ENCODE assay signal across 9 cellular contexts in genomic region chr12:109309441-109310246, GRCh38. TPM values are rescaled to one million over a fixed set of nuclear protein-coding genes. Genes with fewer than 3 reads are reported as not detected.
DNase-seq lines count a peak whose midpoint lies in the region; ATAC-seq and TF ChIP-seq lines count a peak whose summit lies in the region.
"Had no signal": no experiment of that assay in that cellular context is flagged by ENCODE, and none has a peak within 500 bp of the region (broad histone marks: within the 10 kb centered on the region; RNA-seq: fewer than 3 reads in every experiment).

No MANE protein-coding gene starts in this region.

- peaks cover 8% of the 10 kb centered on the region for H3K4me1 Mint-ChIP-seq in activated T-helper 1 cell treated with anti-CD3 and anti-CD28 coated beads, Interleukin-12 subunit alpha, Interleukin-12 subunit beta, Interleukin-2, Interleukin-4 antibody, amounts not matched to agents 30 ng/mL and 10 ng/mL and 1 ng/mL, durations not matched to agents 14 hours and 24 hours and 36 hours (ENCODE audit: low read depth)

- RAD21 ChIA-PET in HCT116 (lab: Charles Lee; ENCODE audit: low non-redundant PET in 1 of 2, low total read pairs in 2 of 2, uncharacterized antibody in 2 of 2, unreplicated experiment in 2 of 2) = no interaction called here

- H3K27me3 ChIP-seq in HCT116 (ENCODE audit: insufficient read depth, low read length) = peaks cover 15% of the 10 kb centered on the region; the same call in 1 of the 2 replicates
- H3K27me3 ChIP-seq in kidney epithelial cell (ENCODE audit: control insufficient read depth, insufficient read depth, low read length) = peaks cover 53% of the 10 kb centered on the region
- H3K27me3 ChIP-seq in suprapubic skin = peaks cover 43% of the 10 kb centered on the region

- DNase-seq in AG10803 (ENCODE audit: low read depth) = no peak
- no peak for DNase-seq in HCT116 (ENCODE audit: low read depth, low spot score)
- no peak for DNase-seq in activated T-helper 1 cell treated with anti-CD3 and anti-CD28 coated beads, Interleukin-12 subunit alpha, Interleukin-12 subunit beta, Interleukin-2, Interleukin-4 antibody, amounts not matched to agents 30 ng/mL and 10 ng/mL and 1 ng/mL, durations not matched to agents 14 hours and 24 hours and 36 hours (ENCODE audit: low spot score)
- DNase-seq in kidney epithelial cell (ENCODE audit: low read depth) = no peak
- no peak for DNase-seq in suprapubic skin (ENCODE audit: low spot score in 2 of 2)

- peak overlapping the region; percentile 88 for H2AFZ ChIP-seq in HCT116 (ENCODE audit: low read depth, low read length, poor library complexity, severe bottlenecking)

- no peaks in the 10 kb centered on the region for H3K79me2 ChIP-seq in HCT116 (ENCODE audit: insufficient read depth, low read length)

- H3K9ac ChIP-seq in HCT116 (ENCODE audit: low read length) = no peak overlapping the region

- CTCF ChIA-PET in HCT116 (lab: Charles Lee) = interaction anchor here (1.3 kb wide), 1 partner anchor 123 kb away, joined by 4 read pairs; no protein-coding TSS in a partner anchor

- peak overlapping the region; percentile 74 for H3K4me3 Mint-ChIP-seq in activated T-helper 1 cell treated with anti-CD3 and anti-CD28 coated beads, Interleukin-12 subunit alpha, Interleukin-12 subunit beta, Interleukin-2, Interleukin-4 antibody, amounts not matched to agents 30 ng/mL and 10 ng/mL and 1 ng/mL, durations not matched to agents 14 hours and 24 hours and 36 hours

- no peak for TF ChIP-seq EP300 in suprapubic skin (IDR thresholded peaks at IDR 0.05)

- H3K36me3 ChIP-seq in HCT116 (ENCODE audit: control insufficient read depth in 1 of 2, insufficient read depth in 2 of 2, low read length in 2 of 2) = no peaks in the 10 kb centered on the region
- no peaks in the 10 kb centered on the region for H3K36me3 ChIP-seq in kidney epithelial cell (ENCODE audit: control insufficient read depth, insufficient read depth, low read length)
- H3K36me3 ChIP-seq in suprapubic skin = no peaks in the 10 kb centered on the region
- H3K36me3 ChIP-seq: thyroid gland had no signal

- H3K4me3 ChIP-seq in AG10803 (ENCODE audit: low read length) (peak overlapping the region; percentile 10), HCT116 (replicated peaks in 1 of 2; ENCODE audit: low read depth in 1 of 2, low read length in 2 of 2) (peak overlapping the region; percentile 52 to 61), kidney epithelial cell (ENCODE audit: low read depth, low read length) (peak overlapping the region; percentile 14), suprapubic skin (peak overlapping the region; percentile 57)

- TF ChIP-seq POLR2A in HCT116 (IDR thresholded peaks at IDR 0.05; ENCODE audit: borderline replicate concordance, extremely low read depth, insufficient read depth, insufficient read length) = no peak
- TF ChIP-seq POLR2A in suprapubic skin (IDR thresholded peaks at IDR 0.05) = no peak

- H3K9me2 ChIP-seq in HCT116 (ENCODE audit: insufficient read depth) = no peaks in the 10 kb centered on the region

- H3K9me3 Mint-ChIP-seq in activated T-helper 1 cell treated with anti-CD3 and anti-CD28 coated beads, Interleukin-12 subunit alpha, Interleukin-12 subunit beta, Interleukin-2, Interleukin-4 antibody, amounts not matched to agents 30 ng/mL and 10 ng/mL and 1 ng/mL, durations not matched to agents 14 hours and 24 hours and 36 hours = no peaks in the 10 kb centered on the region

- no peak overlapping the region for H3K27ac Mint-ChIP-seq in activated T-helper 1 cell treated with anti-CD3 and anti-CD28 coated beads, Interleukin-12 subunit alpha, Interleukin-12 subunit beta, Interleukin-2, Interleukin-4 antibody, amounts not matched to agents 30 ng/mL and 10 ng/mL and 1 ng/mL, durations not matched to agents 14 hours and 24 hours and 36 hours

- H3K9me3 ChIP-seq in HCT116 (ENCODE audit: control insufficient read depth in 1 of 2, insufficient read depth in 1 of 2, low read depth in 1 of 2, low read length in 2 of 2) (no peaks in the 10 kb centered on the region), suprapubic skin (no peaks in the 10 kb centered on the region)
- H3K9me3 ChIP-seq: thyroid gland had no signal

- no TSS peak for BruUV-seq in HCT116 (replicated peaks; lab: Mats Ljungman, UMichigan)

- H3K4me2 ChIP-seq in HCT116 (ENCODE audit: low read length) = peak overlapping the region; percentile 97

- H3K27ac ChIP-seq in HCT116 (ENCODE audit: low read depth, low read length) (peak overlapping the region; percentile 6; the same call in 1 of the 2 replicates), suprapubic skin (no peak overlapping the region)
- H3K27ac ChIP-seq: thyroid gland had no signal

- 0% methylated on average over 25 of the region's 95 CpGs for WGBS in suprapubic skin

- ATAC-seq in HCT116 (peak; percentile 74), GM18861 (IDR thresholded peaks at IDR 0.05; ENCODE audit: unreplicated experiment) (no peak), HG03378 (IDR thresholded peaks at IDR 0.05; ENCODE audit: unreplicated experiment) (no peak), GM19455 (IDR thresholded peaks at IDR 0.05; ENCODE audit: unreplicated experiment) (no peak)

- no peak for TF ChIP-seq RAD21 in HCT116 (IDR thresholded peaks at IDR 0.05; ENCODE audit: low read depth)

- H3K4me1 ChIP-seq in HCT116 (ENCODE audit: control insufficient read depth in 1 of 2, insufficient read depth in 2 of 2, low read length in 2 of 2) = peaks cover 2 to 17% of the 10 kb centered on the region in 2 experiments; a peak in 3 of 4 replicates
- peaks cover 15% of the 10 kb centered on the region for H3K4me1 ChIP-seq in suprapubic skin

- H3K36me3 Mint-ChIP-seq in activated T-helper 1 cell treated with anti-CD3 and anti-CD28 coated beads, Interleukin-12 subunit alpha, Interleukin-12 subunit beta, Interleukin-2, Interleukin-4 antibody, amounts not matched to agents 30 ng/mL and 10 ng/mL and 1 ng/mL, durations not matched to agents 14 hours and 24 hours and 36 hours (ENCODE audit: low read depth) = no peaks in the 10 kb centered on the region

- H3K27me3 Mint-ChIP-seq in activated T-helper 1 cell treated with anti-CD3 and anti-CD28 coated beads, Interleukin-12 subunit alpha, Interleukin-12 subunit beta, Interleukin-2, Interleukin-4 antibody, amounts not matched to agents 30 ng/mL and 10 ng/mL and 1 ng/mL, durations not matched to agents 14 hours and 24 hours and 36 hours (ENCODE audit: insufficient read depth) = peaks cover 69% of the 10 kb centered on the region

- TF ChIP-seq CTCF in AG10803 (conservative IDR thresholded peaks at IDR 0.05; ENCODE audit: low read length) = no peak
- TF ChIP-seq CTCF in HCT116 (IDR thresholded peaks at IDR 0.05 in 2 of 3, conservative IDR thresholded peaks at IDR 0.05 in 1 of 3; ENCODE audit: borderline replicate concordance in 1 of 3, insufficient read depth in 1 of 3, low read depth in 2 of 3, low read length in 2 of 3) = no peak
- TF ChIP-seq CTCF in kidney epithelial cell (IDR thresholded peaks at IDR 0.05; ENCODE audit: insufficient read depth, low read length, poor library complexity, severe bottlenecking) = no peak
- TF ChIP-seq CTCF in suprapubic skin (IDR thresholded peaks at IDR 0.05) = no peak

- no peaks in the 10 kb centered on the region for H4K20me1 ChIP-seq in HCT116 (ENCODE audit: insufficient read depth)

- intact Hi-C loops in HCT116 (cut with micrococcal nuclease) = no loop called here
- intact Hi-C loops in activated T-helper 1 cell treated with anti-CD3 and anti-CD28 coated beads, Interleukin-12 subunit alpha, Interleukin-12 subunit beta, Interleukin-2, Interleukin-4 antibody, amounts not matched to agents 30 ng/mL and 10 ng/mL and 1 ng/mL, durations not matched to agents 14 hours and 24 hours and 36 hours (cut with micrococcal nuclease) = no loop called here

- POLR2A ChIA-PET in HCT116 (lab: Charles Lee) = interaction anchor here (1.5 kb wide), 1 partner anchor 155 kb away, joined by 4 read pairs; no protein-coding TSS in a partner anchor

TF ChIP-seq in HCT116, 20 proteins besides CTCF, POLR2A, EP300 and RAD21 (continues in another document):
- peak; percentile 11 for TF ChIP-seq TCF7L2 (IDR thresholded peaks at IDR 0.05; ENCODE audit: borderline replicate concordance, extremely low read depth, insufficient read depth, insufficient read length)
- TF ChIP-seq EGR1 (IDR thresholded peaks at IDR 0.05; ENCODE audit: low read depth) = no peak
- TF ChIP-seq ZNF274 (IDR thresholded peaks at IDR 0.05; ENCODE audit: low read depth, low read length) = no peak
- no peak for TF ChIP-seq EZH2phosphoT487 (IDR thresholded peaks at IDR 0.05; ENCODE audit: borderline replicate concordance)
- no peak for TF ChIP-seq CBX3 (IDR thresholded peaks at IDR 0.05; ENCODE audit: low read depth)
- TF ChIP-seq POLR2AphosphoS5 (IDR thresholded peaks at IDR 0.05; ENCODE audit: low read depth, low read length) = no peak
- no peak for TF ChIP-seq CEBPB (IDR thresholded peaks at IDR 0.05; ENCODE audit: low read depth)
- no peak for TF ChIP-seq FOSL1 (IDR thresholded peaks at IDR 0.05; ENCODE audit: low read depth)
- no peak for TF ChIP-seq ELF1 (IDR thresholded peaks at IDR 0.05; ENCODE audit: borderline replicate concordance, low read depth)
- TF ChIP-seq MAX (IDR thresholded peaks at IDR 0.05) = peak; percentile 20; the same call in 1 of the 2 replicates
- no peak for TF ChIP-seq ATF3 (IDR thresholded peaks at IDR 0.05)
- TF ChIP-seq SRF (IDR thresholded peaks at IDR 0.05; ENCODE audit: low read depth) = no peak

RNA-seq across cellular contexts. Expression of gene FOXN4, which starts 0.6 kb away (rescaled TPM):
- total RNA-seq in HCT116 (2021; ENCODE audit: unreplicated experiment) (0.52 TPM), kidney epithelial cell (not detected in 2 replicates), suprapubic skin (not detected)
- polyA plus RNA-seq in HCT116 (2012) = 0.17 and 0.18 TPM in 2 replicates
- total RNA-seq in activated T-helper 1 cell treated with anti-CD3 and anti-CD28 coated beads, Interleukin-12 subunit alpha, Interleukin-12 subunit beta, Interleukin-2, Interleukin-4 antibody, amounts not matched to agents 30 ng/mL and 10 ng/mL and 1 ng/mL, durations not matched to agents 14 hours and 24 hours and 36 hours = not detected in 2 replicates
- total RNA-seq: thyroid gland had no signal

RNA-seq across cellular contexts. Expression of gene MYO1H, which starts 38.1 kb away (rescaled TPM):
- not detected for total RNA-seq in HCT116 (2021; ENCODE audit: unreplicated experiment)
- polyA plus RNA-seq in HCT116 (2012) = not detected in 2 replicates
- not detected in 2 replicates for total RNA-seq in activated T-helper 1 cell treated with anti-CD3 and anti-CD28 coated beads, Interleukin-12 subunit alpha, Interleukin-12 subunit beta, Interleukin-2, Interleukin-4 antibody, amounts not matched to agents 30 ng/mL and 10 ng/mL and 1 ng/mL, durations not matched to agents 14 hours and 24 hours and 36 hours
- not detected in 2 replicates for total RNA-seq in kidney epithelial cell
- under 1 TPM in 1 of 4 donors, not detected in 3; 0.38 TPM for total RNA-seq in suprapubic skin
